In the genomic region with DNA sequence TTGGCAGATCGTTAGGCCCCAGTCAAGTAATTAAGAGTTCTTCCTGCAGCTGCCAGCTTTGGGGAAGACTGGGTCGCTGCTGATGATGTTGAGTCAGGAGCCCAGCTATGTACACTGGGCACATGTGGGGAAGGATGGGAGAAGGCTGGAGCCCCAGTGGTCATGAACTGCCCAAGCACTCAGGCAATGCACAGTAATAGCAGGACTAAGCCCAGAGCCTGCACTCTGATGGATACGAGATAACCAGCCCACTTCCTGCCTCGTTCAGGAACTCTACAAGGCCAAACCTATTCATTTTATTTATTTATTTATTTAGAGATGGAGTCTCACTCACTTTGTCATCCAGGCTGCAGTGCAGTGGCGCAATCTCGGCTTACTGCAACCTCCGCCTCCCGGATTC, we compare ENCODE assay signal across 15 cellular contexts.
"Had no signal": no experiment of that assay in that cellular context is flagged by ENCODE, and none has a peak within 500 bp of the region (broad histone marks: within the 10 kb centered on the region; RNA-seq: fewer than 3 reads in every experiment).

No MANE protein-coding gene starts in this region.

- H3K36me3 Mint-ChIP-seq: brain had no signal

- H3K27me3 Mint-ChIP-seq: brain had no signal

- DNase-seq: activated CD4-positive, alpha-beta T cell treated with anti-CD3 and anti-CD28 coated beads, Interleukin-2, amount 50 U/mL, for 4 hours; amygdala; effector memory CD4-positive, alpha-beta T cell; left ventricle myocardium superior; mesenchymal stem cell; occipital lobe; sigmoid colon; stimulated activated CD4-positive, alpha-beta T cell treated with anti-CD3 and anti-CD28 coated beads, Interleukin-12 subunit alpha, Interleukin-12 subunit beta, amount 100 ng/mL, for 4 hours; stimulated activated naive CD4-positive, alpha-beta T cell treated with Interleukin-2 at 50 U/mL for 16 hours had no signal

- H3K27ac Mint-ChIP-seq: activated naive CD4-positive, alpha-beta T cell treated with anti-CD3 and anti-CD28 coated beads, Interleukin-2, amount 50 U/mL, for 24 hours; brain; nephron had no signal

- ATAC-seq: left ventricle myocardium superior had no signal

- H3K4me3 ChIP-seq: hepatocyte, prostate gland, sigmoid colon, upper lobe of left lung had no signal

- H3K4me3 Mint-ChIP-seq: activated naive CD4-positive, alpha-beta T cell treated with anti-CD3 and anti-CD28 coated beads, Interleukin-2, amount 50 U/mL, for 24 hours; brain; nephron had no signal
